ENCODE assay signal across 8 cellular contexts in genomic region chr1:120414911-120415480, GRCh38. TPM values are rescaled to one million over a fixed set of nuclear protein-coding genes. Genes with fewer than 3 reads are reported as not detected.
A peak's percentile ranks its signal among the peaks of the same experiment; 100 is the strongest.
DNase-seq lines count a peak whose midpoint lies in the region; ATAC-seq lines count a peak whose summit lies in the region.
"Not testable (repeated sequence)": the region's sequence is repeated elsewhere in the genome, so short reads cannot be mapped to it uniquely, and the experiment has no call there.

Gene NBPF8 (plus strand): TSS chr1:120415035. CDS start chr1:120436523, 21,488 bp downstream.

- not testable (repeated sequence) for H2BK120ac ChIP-seq in neuronal stem cell (ENCODE audit: low read depth, low read length)

- ATAC-seq in HG02571 (IDR thresholded peaks at IDR 0.05; ENCODE audit: unreplicated experiment) (peak; percentile 98), T-helper 17 cell (peak; percentile 96)

- not testable (repeated sequence) for H3K9me3 Mint-ChIP-seq in activated naive CD4-positive, alpha-beta T cell treated with anti-CD3 and anti-CD28 coated beads, Interleukin-2, amount 50 U/mL, for 24 hours

- not testable (repeated sequence) for H2BK15ac ChIP-seq in neuronal stem cell (ENCODE audit: low read length)

- H2AFZ ChIP-seq in neuronal stem cell (ENCODE audit: low read length) = peak within 1 kb of the TSS; percentile 83

- H3K4me1 Mint-ChIP-seq in T-helper 17 cell; activated naive CD4-positive, alpha-beta T cell treated with anti-CD3 and anti-CD28 coated beads, Interleukin-2, amount 50 U/mL, for 24 hours: not testable (repeated sequence)

- H3K36me3 Mint-ChIP-seq in T-helper 17 cell (ENCODE audit: low read depth); activated naive CD4-positive, alpha-beta T cell treated with anti-CD3 and anti-CD28 coated beads, Interleukin-2, amount 50 U/mL, for 24 hours: not testable (repeated sequence)

- H3K18ac ChIP-seq in neuronal stem cell (ENCODE audit: low read length) = not testable (repeated sequence)

- H3K14ac ChIP-seq in neuronal stem cell (ENCODE audit: low read length) = not testable (repeated sequence)

- H3K23ac ChIP-seq in neuronal stem cell (ENCODE audit: low read depth, low read length, poor library complexity) = not testable (repeated sequence)

- not testable (repeated sequence) for H2BK12ac ChIP-seq in neuronal stem cell (ENCODE audit: low read length)

- WGBS in neuronal stem cell (ENCODE audit: extremely low coverage in 2 of 2, insufficient read length in 2 of 2, insufficient replicate concordance in 1 of 2), 2 donors = no CpG with 5 or more reads among the region's 64 CpGs

- not testable (repeated sequence) for H3K79me1 ChIP-seq in neuronal stem cell (ENCODE audit: low read depth, low read length)

- not testable (repeated sequence) for H3K27ac ChIP-seq in neuronal stem cell (replicated peaks; ENCODE audit: low read length)

- H4K91ac ChIP-seq in neuronal stem cell (ENCODE audit: low read depth, low read length, poor library complexity) = not testable (repeated sequence)

- H3K9me3 ChIP-seq in MG63; T-helper 17 cell (ENCODE audit: control insufficient read depth, low read length, poor library complexity, severe bottlenecking); neuronal stem cell (replicated peaks in 1 of 2; ENCODE audit: control insufficient read depth in 2 of 2, insufficient read depth in 1 of 2, low read depth in 1 of 2, low read length in 2 of 2): not testable (repeated sequence)

- DNase-seq in ELF-1 (ENCODE audit: low read depth, low spot score) = peak; percentile 76
- DNase-seq in MG63 = peak; percentile 85
- DNase-seq in T-helper 17 cell = peak; percentile 47 to 58 (median 49)
- DNase-seq in glomerular endothelial cell (ENCODE audit: extremely low read depth, low read depth, low spot score) = not testable (repeated sequence)
- peak; percentile 32 for DNase-seq in neuronal stem cell (ENCODE audit: low spot score)
- DNase-seq in stimulated activated naive CD4-positive, alpha-beta T cell treated with Interleukin-2 at 50 U/mL for 16 hours (lab: John Stamatoyannopoulos, UW) = peak; percentile 59

- not testable (repeated sequence) for H3K4ac ChIP-seq in neuronal stem cell (ENCODE audit: low read length)

- not testable (repeated sequence) for H2AK5ac ChIP-seq in neuronal stem cell (ENCODE audit: low read depth, low read length)

- H3K4me1 ChIP-seq in neuronal stem cell (ENCODE audit: control insufficient read depth in 2 of 2, insufficient read depth in 1 of 2, low read depth in 1 of 2, low read length in 2 of 2) = not testable (repeated sequence)

- H2BK5ac ChIP-seq in neuronal stem cell (ENCODE audit: low read length) = not testable (repeated sequence)

- H3K4me3 Mint-ChIP-seq in T-helper 17 cell = peak within 1 kb of the TSS; percentile 94
- H3K4me3 Mint-ChIP-seq in activated naive CD4-positive, alpha-beta T cell treated with anti-CD3 and anti-CD28 coated beads, Interleukin-2, amount 50 U/mL, for 24 hours = peak within 1 kb of the TSS; percentile 97

- peak within 1 kb of the TSS; percentile 81 for H3K27ac Mint-ChIP-seq in T-helper 17 cell
- peak within 1 kb of the TSS; percentile 76 for H3K27ac Mint-ChIP-seq in activated naive CD4-positive, alpha-beta T cell treated with anti-CD3 and anti-CD28 coated beads, Interleukin-2, amount 50 U/mL, for 24 hours

- H3K36me3 ChIP-seq in MG63; neuronal stem cell (replicated peaks in 1 of 2; ENCODE audit: control insufficient read depth in 2 of 2, insufficient read depth in 2 of 2, low read length in 2 of 2): not testable (repeated sequence)

- peak within 1 kb of the TSS; percentile 86 for H3K4me3 ChIP-seq in MG63
- H3K4me3 ChIP-seq in neuronal stem cell (ENCODE audit: low read length in 2 of 2) = peak within 1 kb of the TSS; percentile 53 to 77

- H3K27me3 Mint-ChIP-seq in T-helper 17 cell; activated naive CD4-positive, alpha-beta T cell treated with anti-CD3 and anti-CD28 coated beads, Interleukin-2, amount 50 U/mL, for 24 hours: not testable (repeated sequence)

- H4K8ac ChIP-seq in neuronal stem cell (ENCODE audit: low read depth, low read length) = not testable (repeated sequence)

- H3K9ac ChIP-seq in neuronal stem cell (ENCODE audit: low read depth, low read length, poor library complexity) = peak within 1 kb of the TSS; percentile 60

- peak within 1 kb of the TSS; percentile 57 for H3K4me2 ChIP-seq in neuronal stem cell (ENCODE audit: insufficient read depth, low read length, poor library complexity, severe bottlenecking)

- H3K27me3 ChIP-seq in MG63; neuronal stem cell (ENCODE audit: control insufficient read depth in 3 of 3, insufficient read depth in 3 of 3, low read depth in 1 of 3, low read length in 3 of 3): not testable (repeated sequence)

RNA-seq across cellular contexts. Expression of gene NBPF8, which starts in this region (rescaled TPM):
- 1.7 and 3.4 TPM in 2 replicates for total RNA-seq in MG63 (2014; rRNA removed; shearing (Covaris generic); ENCODE audit: low replicate concordance)
- total RNA-seq in T-helper 17 cell (10 to 100 TPM; 41.3 to 43.5 TPM), glomerular endothelial cell (5.2 and 11.1 TPM in 2 replicates)
- polyA plus RNA-seq in neuronal stem cell (2013, experiment 1 of 2) = 9.1 TPM
- polyA plus RNA-seq in neuronal stem cell (2013, experiment 2 of 2) = 9.0 TPM
